15 cellular contexts compared by ENCODE assay signal in the genomic region with DNA sequence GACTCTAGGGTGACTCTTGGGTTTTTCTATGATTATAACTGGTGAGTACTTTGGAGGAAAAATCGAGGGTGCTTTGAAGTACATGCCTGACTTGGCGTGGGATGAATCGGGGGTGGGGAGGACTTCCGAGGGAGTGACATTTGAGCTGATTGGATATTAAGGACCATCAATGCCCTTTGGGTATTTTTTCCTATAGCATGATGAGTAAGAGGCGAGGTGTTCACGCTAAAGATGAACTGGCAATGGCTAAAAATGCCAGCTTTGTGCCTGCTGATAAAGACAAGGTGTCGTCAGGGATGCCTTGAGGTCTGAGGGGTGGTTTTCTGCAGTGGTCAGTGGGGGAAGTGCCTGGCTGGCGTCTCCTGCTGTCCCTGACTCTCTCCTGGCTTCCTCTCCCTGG.
"Had no signal": no experiment of that assay in that cellular context is flagged by ENCODE, and none has a peak within 500 bp of the region (broad histone marks: within the 10 kb centered on the region; RNA-seq: fewer than 3 reads in every experiment).

No MANE protein-coding gene starts in this region.

- H3K4me3 ChIP-seq: adrenal gland, left ventricle myocardium inferior, testis had no signal

- H3K36me3 ChIP-seq: adrenal gland, left ventricle myocardium inferior had no signal

- H3K9me3 ChIP-seq: adrenal gland, testis had no signal

- H3K27ac ChIP-seq: adrenal gland, left ventricle myocardium inferior, testis had no signal

- H3K27me3 ChIP-seq: adrenal gland, testis had no signal

- FAIRE-seq: islet of Langerhans, urothelium cell line had no signal

- DNase-seq: activated CD4-positive, alpha-beta T cell treated with anti-CD3 and anti-CD28 coated beads, Interleukin-2, amount 50 U/mL, for 4 hours; activated CD4-positive, CD25-positive, alpha-beta regulatory T cell treated with anti-CD3 and anti-CD28 coated beads, Interleukin-2, amount 50 U/mL, for 72 hours; activated naive CD4-positive, alpha-beta T cell treated with anti-CD3 and anti-CD28 coated beads, Interleukin-2, amount 50 U/mL, for 16 hours; activated T-cell treated with anti-CD3 and anti-CD28 coated beads, Interleukin-2, amount 50 U/mL, for 1 hour; adrenal gland; effector memory CD4-positive, alpha-beta T cell; erythroblast; left ventricle myocardium inferior; mesendoderm; retina; stimulated activated CD4-positive, alpha-beta T cell treated with anti-CD3 and anti-CD28 coated beads, Interleukin-15, amount 100 ng/mL, for 24 hours; stimulated activated CD4-positive, alpha-beta T cell treated with anti-CD3 and anti-CD28 coated beads, Interleukin-4, amount 100 ng/mL, for 24 hours; testis had no signal

- H3K4me1 ChIP-seq: adrenal gland, left ventricle myocardium inferior, testis had no signal
